1 cellular context compared by ENCODE assay signal in genomic region chr17:57892146-57892819, GRCh38.
A peak's percentile ranks its signal among the peaks of the same experiment; 100 is the strongest.
TF ChIP-seq lines count a peak whose summit lies in the region.

No MANE protein-coding gene starts in this region.

TF ChIP-seq in HepG2, 621 proteins besides CTCF, POLR2A, EP300 and RAD21 (continued from another document and continues in another):
- no peak for TF ChIP-seq RORA (CRISPR knock-in tag; IDR thresholded peaks at IDR 0.05)
- TF ChIP-seq, protein P1, sequence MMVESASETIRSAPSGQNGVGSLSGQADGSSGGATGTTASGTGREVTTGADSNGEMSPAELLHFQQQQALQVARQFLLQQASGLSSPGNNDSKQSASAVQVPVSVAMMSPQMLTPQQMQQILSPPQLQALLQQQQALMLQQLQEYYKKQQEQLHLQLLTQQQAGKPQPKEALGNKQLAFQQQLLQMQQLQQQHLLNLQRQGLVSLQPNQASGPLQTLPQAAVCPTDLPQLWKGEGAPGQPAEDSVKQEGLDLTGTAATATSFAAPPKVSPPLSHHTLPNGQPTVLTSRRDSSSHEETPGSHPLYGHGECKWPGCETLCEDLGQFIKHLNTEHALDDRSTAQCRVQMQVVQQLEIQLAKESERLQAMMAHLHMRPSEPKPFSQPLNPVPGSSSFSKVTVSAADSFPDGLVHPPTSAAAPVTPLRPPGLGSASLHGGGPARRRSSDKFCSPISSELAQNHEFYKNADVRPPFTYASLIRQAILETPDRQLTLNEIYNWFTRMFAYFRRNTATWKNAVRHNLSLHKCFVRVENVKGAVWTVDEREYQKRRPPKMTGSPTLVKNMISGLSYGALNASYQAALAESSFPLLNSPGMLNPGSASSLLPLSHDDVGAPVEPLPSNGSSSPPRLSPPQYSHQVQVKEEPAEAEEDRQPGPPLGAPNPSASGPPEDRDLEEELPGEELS (CRISPR knock-in tag; IDR thresholded peaks at IDR 0.05), result peak; percentile 12; the same call in 1 of the 2 replicates
- TF ChIP-seq KMT2A (CRISPR knock-in tag; IDR thresholded peaks at IDR 0.05), result 0 out of 2 replicates have a peak, but pooled peaks have one; percentile 4
- TF ChIP-seq JARID2 (CRISPR knock-in tag; IDR thresholded peaks at IDR 0.05; ENCODE audit: insufficient replicate concordance), result no peak
- peak; percentile 83; the same call in 1 of the 2 replicates for TF ChIP-seq THAP9 (CRISPR knock-in tag; IDR thresholded peaks at IDR 0.05; ENCODE audit: borderline replicate concordance)
- TF ChIP-seq PPARG (CRISPR knock-in tag; conservative IDR thresholded peaks at IDR 0.05), result 0 out of 2 replicates have a peak, but pooled peaks have one; percentile 50
- 0 out of 2 replicates have a peak, but pooled peaks have one; percentile 7 for TF ChIP-seq ZNF761 (CRISPR knock-in tag; conservative IDR thresholded peaks at IDR 0.05)
- TF ChIP-seq ZBTB25 (CRISPR knock-in tag; IDR thresholded peaks at IDR 0.05), result 0 out of 2 replicates have a peak, but pooled peaks have one; percentile 71
- peak; percentile 54; the same call in 1 of the 2 replicates for TF ChIP-seq ZNF12 (CRISPR knock-in tag; IDR thresholded peaks at IDR 0.05)
- peak; percentile 74 for TF ChIP-seq CEBPG (CRISPR knock-in tag; IDR thresholded peaks at IDR 0.05)
- 0 out of 2 replicates have a peak, but pooled peaks have one; percentile 8 for TF ChIP-seq ZNF790 (CRISPR knock-in tag; IDR thresholded peaks at IDR 0.05; ENCODE audit: borderline replicate concordance)
- TF ChIP-seq GPBP1L1 (CRISPR knock-in tag; IDR thresholded peaks at IDR 0.05), result no peak
- 0 out of 2 replicates have a peak, but pooled peaks have one; percentile 4 for TF ChIP-seq CAMTA2 (CRISPR knock-in tag; IDR thresholded peaks at IDR 0.05; ENCODE audit: borderline replicate concordance)
- TF ChIP-seq ELF1 (CRISPR knock-in tag; IDR thresholded peaks at IDR 0.05), result 0 out of 2 replicates have a peak, but pooled peaks have one; percentile 11
- TF ChIP-seq, protein P2, sequence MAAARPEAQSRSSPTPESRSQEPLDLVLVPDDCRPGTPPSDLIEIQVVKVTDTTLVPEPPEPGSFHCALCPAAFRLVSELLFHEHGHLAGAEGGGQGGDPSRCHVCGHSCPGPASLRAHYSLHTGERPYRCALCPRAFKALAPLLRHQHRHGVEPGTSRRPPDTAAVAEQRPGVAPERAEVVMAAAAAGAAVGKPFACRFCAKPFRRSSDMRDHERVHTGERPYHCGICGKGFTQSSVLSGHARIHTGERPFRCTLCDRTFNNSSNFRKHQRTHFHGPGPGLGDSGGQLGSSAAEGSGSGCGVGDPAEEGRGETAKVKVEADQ (CRISPR knock-in tag; IDR thresholded peaks at IDR 0.05; ENCODE audit: borderline replicate concordance), result 0 out of 2 replicates have a peak, but pooled peaks have one; percentile 20
- peak; percentile 31 for TF ChIP-seq ETV5 (CRISPR knock-in tag; IDR thresholded peaks at IDR 0.05; ENCODE audit: borderline replicate concordance)
- TF ChIP-seq, protein P3, sequence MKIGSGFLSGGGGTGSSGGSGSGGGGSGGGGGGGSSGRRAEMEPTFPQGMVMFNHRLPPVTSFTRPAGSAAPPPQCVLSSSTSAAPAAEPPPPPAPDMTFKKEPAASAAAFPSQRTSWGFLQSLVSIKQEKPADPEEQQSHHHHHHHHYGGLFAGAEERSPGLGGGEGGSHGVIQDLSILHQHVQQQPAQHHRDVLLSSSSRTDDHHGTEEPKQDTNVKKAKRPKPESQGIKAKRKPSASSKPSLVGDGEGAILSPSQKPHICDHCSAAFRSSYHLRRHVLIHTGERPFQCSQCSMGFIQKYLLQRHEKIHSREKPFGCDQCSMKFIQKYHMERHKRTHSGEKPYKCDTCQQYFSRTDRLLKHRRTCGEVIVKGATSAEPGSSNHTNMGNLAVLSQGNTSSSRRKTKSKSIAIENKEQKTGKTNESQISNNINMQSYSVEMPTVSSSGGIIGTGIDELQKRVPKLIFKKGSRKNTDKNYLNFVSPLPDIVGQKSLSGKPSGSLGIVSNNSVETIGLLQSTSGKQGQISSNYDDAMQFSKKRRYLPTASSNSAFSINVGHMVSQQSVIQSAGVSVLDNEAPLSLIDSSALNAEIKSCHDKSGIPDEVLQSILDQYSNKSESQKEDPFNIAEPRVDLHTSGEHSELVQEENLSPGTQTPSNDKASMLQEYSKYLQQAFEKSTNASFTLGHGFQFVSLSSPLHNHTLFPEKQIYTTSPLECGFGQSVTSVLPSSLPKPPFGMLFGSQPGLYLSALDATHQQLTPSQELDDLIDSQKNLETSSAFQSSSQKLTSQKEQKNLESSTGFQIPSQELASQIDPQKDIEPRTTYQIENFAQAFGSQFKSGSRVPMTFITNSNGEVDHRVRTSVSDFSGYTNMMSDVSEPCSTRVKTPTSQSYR (CRISPR knock-in tag; IDR thresholded peaks at IDR 0.05; ENCODE audit: borderline replicate concordance), result peak; percentile 91
- TF ChIP-seq XRCC5 (optimal IDR thresholded peaks at IDR 0.05; ENCODE audit: low read length), result peak; percentile 98
- TF ChIP-seq AHR (CRISPR knock-in tag; IDR thresholded peaks at IDR 0.05), result 0 out of 2 replicates have a peak, but pooled peaks have one; percentile 44
- peak; percentile 82 for TF ChIP-seq ZNF501 (CRISPR knock-in tag; IDR thresholded peaks at IDR 0.05)
- TF ChIP-seq, protein P4, sequence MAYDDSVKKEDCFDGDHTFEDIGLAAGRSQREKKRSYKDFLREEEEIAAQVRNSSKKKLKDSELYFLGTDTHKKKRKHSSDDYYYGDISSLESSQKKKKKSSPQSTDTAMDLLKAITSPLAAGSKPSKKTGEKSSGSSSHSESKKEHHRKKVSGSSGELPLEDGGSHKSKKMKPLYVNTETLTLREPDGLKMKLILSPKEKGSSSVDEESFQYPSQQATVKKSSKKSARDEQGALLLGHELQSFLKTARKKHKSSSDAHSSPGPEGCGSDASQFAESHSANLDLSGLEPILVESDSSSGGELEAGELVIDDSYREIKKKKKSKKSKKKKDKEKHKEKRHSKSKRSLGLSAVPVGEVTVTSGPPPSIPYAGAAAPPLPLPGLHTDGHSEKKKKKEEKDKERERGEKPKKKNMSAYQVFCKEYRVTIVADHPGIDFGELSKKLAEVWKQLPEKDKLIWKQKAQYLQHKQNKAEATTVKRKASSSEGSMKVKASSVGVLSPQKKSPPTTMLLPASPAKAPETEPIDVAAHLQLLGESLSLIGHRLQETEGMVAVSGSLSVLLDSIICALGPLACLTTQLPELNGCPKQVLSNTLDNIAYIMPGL (CRISPR knock-in tag; IDR thresholded peaks at IDR 0.05; ENCODE audit: borderline replicate concordance in 1 of 2, low read depth in 1 of 2), result peak; percentile 89 to 94
- TF ChIP-seq, protein P5, sequence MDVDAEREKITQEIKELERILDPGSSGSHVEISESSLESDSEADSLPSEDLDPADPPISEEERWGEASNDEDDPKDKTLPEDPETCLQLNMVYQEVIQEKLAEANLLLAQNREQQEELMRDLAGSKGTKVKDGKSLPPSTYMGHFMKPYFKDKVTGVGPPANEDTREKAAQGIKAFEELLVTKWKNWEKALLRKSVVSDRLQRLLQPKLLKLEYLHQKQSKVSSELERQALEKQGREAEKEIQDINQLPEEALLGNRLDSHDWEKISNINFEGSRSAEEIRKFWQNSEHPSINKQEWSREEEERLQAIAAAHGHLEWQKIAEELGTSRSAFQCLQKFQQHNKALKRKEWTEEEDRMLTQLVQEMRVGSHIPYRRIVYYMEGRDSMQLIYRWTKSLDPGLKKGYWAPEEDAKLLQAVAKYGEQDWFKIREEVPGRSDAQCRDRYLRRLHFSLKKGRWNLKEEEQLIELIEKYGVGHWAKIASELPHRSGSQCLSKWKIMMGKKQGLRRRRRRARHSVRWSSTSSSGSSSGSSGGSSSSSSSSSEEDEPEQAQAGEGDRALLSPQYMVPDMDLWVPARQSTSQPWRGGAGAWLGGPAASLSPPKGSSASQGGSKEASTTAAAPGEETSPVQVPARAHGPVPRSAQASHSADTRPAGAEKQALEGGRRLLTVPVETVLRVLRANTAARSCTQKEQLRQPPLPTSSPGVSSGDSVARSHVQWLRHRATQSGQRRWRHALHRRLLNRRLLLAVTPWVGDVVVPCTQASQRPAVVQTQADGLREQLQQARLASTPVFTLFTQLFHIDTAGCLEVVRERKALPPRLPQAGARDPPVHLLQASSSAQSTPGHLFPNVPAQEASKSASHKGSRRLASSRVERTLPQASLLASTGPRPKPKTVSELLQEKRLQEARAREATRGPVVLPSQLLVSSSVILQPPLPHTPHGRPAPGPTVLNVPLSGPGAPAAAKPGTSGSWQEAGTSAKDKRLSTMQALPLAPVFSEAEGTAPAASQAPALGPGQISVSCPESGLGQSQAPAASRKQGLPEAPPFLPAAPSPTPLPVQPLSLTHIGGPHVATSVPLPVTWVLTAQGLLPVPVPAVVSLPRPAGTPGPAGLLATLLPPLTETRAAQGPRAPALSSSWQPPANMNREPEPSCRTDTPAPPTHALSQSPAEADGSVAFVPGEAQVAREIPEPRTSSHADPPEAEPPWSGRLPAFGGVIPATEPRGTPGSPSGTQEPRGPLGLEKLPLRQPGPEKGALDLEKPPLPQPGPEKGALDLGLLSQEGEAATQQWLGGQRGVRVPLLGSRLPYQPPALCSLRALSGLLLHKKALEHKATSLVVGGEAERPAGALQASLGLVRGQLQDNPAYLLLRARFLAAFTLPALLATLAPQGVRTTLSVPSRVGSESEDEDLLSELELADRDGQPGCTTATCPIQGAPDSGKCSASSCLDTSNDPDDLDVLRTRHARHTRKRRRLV (CRISPR knock-in tag; IDR thresholded peaks at IDR 0.05), result 0 out of 2 replicates have a peak, but pooled peaks have one; percentile 78
- peak; percentile 70; the same call in 1 of the 2 replicates for TF ChIP-seq TGIF2 (CRISPR knock-in tag; IDR thresholded peaks at IDR 0.05)
- TF ChIP-seq ZNF260 (CRISPR knock-in tag; IDR thresholded peaks at IDR 0.05; ENCODE audit: borderline replicate concordance, low read depth), result no peak
- no peak for TF ChIP-seq MEIS2 (CRISPR knock-in tag; IDR thresholded peaks at IDR 0.05)
- TF ChIP-seq FOXO1 (CRISPR knock-in tag; IDR thresholded peaks at IDR 0.05), result 0 out of 2 replicates have a peak, but pooled peaks have one; percentile 33
- no peak for TF ChIP-seq TCF12 (IDR thresholded peaks at IDR 0.05)
- TF ChIP-seq TCF12 (CRISPR knock-in tag; IDR thresholded peaks at IDR 0.05), result no peak
- no peak for TF ChIP-seq SMAD1 (CRISPR knock-in tag; IDR thresholded peaks at IDR 0.05; ENCODE audit: borderline replicate concordance, low read depth)
- TF ChIP-seq, protein P6, sequence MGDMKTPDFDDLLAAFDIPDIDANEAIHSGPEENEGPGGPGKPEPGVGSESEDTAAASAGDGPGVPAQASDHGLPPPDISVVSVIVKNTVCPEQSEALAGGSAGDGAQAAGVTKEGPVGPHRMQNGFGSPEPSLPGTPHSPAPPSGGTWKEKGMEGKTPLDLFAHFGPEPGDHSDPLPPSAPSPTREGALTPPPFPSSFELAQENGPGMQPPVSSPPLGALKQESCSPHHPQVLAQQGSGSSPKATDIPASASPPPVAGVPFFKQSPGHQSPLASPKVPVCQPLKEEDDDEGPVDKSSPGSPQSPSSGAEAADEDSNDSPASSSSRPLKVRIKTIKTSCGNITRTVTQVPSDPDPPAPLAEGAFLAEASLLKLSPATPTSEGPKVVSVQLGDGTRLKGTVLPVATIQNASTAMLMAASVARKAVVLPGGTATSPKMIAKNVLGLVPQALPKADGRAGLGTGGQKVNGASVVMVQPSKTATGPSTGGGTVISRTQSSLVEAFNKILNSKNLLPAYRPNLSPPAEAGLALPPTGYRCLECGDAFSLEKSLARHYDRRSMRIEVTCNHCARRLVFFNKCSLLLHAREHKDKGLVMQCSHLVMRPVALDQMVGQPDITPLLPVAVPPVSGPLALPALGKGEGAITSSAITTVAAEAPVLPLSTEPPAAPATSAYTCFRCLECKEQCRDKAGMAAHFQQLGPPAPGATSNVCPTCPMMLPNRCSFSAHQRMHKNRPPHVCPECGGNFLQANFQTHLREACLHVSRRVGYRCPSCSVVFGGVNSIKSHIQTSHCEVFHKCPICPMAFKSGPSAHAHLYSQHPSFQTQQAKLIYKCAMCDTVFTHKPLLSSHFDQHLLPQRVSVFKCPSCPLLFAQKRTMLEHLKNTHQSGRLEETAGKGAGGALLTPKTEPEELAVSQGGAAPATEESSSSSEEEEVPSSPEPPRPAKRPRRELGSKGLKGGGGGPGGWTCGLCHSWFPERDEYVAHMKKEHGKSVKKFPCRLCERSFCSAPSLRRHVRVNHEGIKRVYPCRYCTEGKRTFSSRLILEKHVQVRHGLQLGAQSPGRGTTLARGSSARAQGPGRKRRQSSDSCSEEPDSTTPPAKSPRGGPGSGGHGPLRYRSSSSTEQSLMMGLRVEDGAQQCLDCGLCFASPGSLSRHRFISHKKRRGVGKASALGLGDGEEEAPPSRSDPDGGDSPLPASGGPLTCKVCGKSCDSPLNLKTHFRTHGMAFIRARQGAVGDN (CRISPR knock-in tag; IDR thresholded peaks at IDR 0.05), result peak; percentile 80
